Comparison of ENCODE assay signal across 10 cellular contexts in the genomic region with DNA sequence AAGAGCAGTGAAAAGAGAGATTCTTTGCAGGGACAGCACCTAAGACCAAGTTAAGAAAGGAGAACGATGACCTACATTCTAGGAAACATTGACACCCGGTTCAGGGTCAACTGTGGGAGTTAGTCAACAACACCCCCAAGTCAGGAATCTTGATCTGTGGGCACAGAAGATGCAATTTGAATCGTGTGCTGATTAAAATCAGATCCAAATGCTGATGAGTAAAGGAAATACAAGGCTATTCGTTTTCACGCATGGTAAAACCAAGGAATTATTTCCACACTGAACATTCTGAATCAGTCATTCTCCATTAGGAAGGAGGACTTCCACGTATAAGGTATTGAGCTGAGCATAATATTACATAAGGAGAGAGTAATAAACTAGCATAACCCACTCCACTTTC.
"Had no signal": no experiment of that assay in that cellular context is flagged by ENCODE, and none has a peak within 500 bp of the region (broad histone marks: within the 10 kb centered on the region; RNA-seq: fewer than 3 reads in every experiment).

No MANE protein-coding gene starts in this region.

- H3K9me3 Mint-ChIP-seq: activated T-helper 17 cell treated with anti-CD3 and anti-CD28 coated beads, Interleukin-2, amount 50 U/mL, for 72 hours; stimulated activated effector memory CD8-positive, alpha-beta T cell treated with anti-CD3 and anti-CD28 coated beads, Interleukin-12 subunit alpha, Interleukin-12 subunit beta, amount 100 ng/mL, for 72 hours had no signal

- H3K36me3 ChIP-seq: tibial artery had no signal

- H3K4me3 Mint-ChIP-seq: activated T-helper 17 cell treated with anti-CD3 and anti-CD28 coated beads, Interleukin-2, amount 50 U/mL, for 72 hours; stimulated activated effector memory CD8-positive, alpha-beta T cell treated with anti-CD3 and anti-CD28 coated beads, Interleukin-12 subunit alpha, Interleukin-12 subunit beta, amount 100 ng/mL, for 72 hours had no signal

- H3K27ac ChIP-seq: epithelial cell of prostate, tibial artery had no signal

- H3K9me3 ChIP-seq: tibial artery had no signal

- H3K4me3 ChIP-seq: tibial artery had no signal

- H3K4me1 Mint-ChIP-seq: activated T-helper 17 cell treated with anti-CD3 and anti-CD28 coated beads, Interleukin-2, amount 50 U/mL, for 72 hours; stimulated activated effector memory CD8-positive, alpha-beta T cell treated with anti-CD3 and anti-CD28 coated beads, Interleukin-12 subunit alpha, Interleukin-12 subunit beta, amount 100 ng/mL, for 72 hours had no signal

- H3K36me3 Mint-ChIP-seq: stimulated activated effector memory CD8-positive, alpha-beta T cell treated with anti-CD3 and anti-CD28 coated beads, Interleukin-12 subunit alpha, Interleukin-12 subunit beta, amount 100 ng/mL, for 72 hours had no signal

- ATAC-seq: activated T-helper 17 cell treated with anti-CD3 and anti-CD28 coated beads, Interleukin-2, amount 50 U/mL, for 72 hours; stimulated activated effector memory CD8-positive, alpha-beta T cell treated with anti-CD3 and anti-CD28 coated beads, Interleukin-12 subunit alpha, Interleukin-12 subunit beta, amount 100 ng/mL, for 72 hours had no signal

- DNase-seq: activated CD4-positive, CD25-positive, alpha-beta regulatory T cell treated with anti-CD3 and anti-CD28 coated beads, Interleukin-2, amount 50 U/mL, for 72 hours; activated naive CD4-positive, alpha-beta T cell treated with Interleukin-2 at 50 U/mL for 16 hours; aorta; hypothalamus; tibial artery had no signal

- FAIRE-seq: bronchial epithelial cell, urothelium cell line had no signal

- H3K27ac Mint-ChIP-seq: activated T-helper 17 cell treated with anti-CD3 and anti-CD28 coated beads, Interleukin-2, amount 50 U/mL, for 72 hours; stimulated activated effector memory CD8-positive, alpha-beta T cell treated with anti-CD3 and anti-CD28 coated beads, Interleukin-12 subunit alpha, Interleukin-12 subunit beta, amount 100 ng/mL, for 72 hours had no signal

- H3K27me3 ChIP-seq: tibial artery had no signal
